28 cellular contexts compared by ENCODE assay signal in genomic region chr13:38325426-38325825, GRCh38.
"Had no signal": no experiment of that assay in that cellular context is flagged by ENCODE, and none has a peak within 500 bp of the region (broad histone marks: within the 10 kb centered on the region; RNA-seq: fewer than 3 reads in every experiment).

No MANE protein-coding gene starts in this region.

- H3K36me3 ChIP-seq: stomach, suprapubic skin, thoracic aorta, thyroid gland, tibial nerve, transverse colon, upper lobe of left lung, upper lobe of right lung, uterus, vagina had no signal

- H3K9me3 Mint-ChIP-seq: stimulated activated effector memory CD8-positive, alpha-beta T cell treated with anti-CD3 and anti-CD28 coated beads, Interleukin-12 subunit alpha, Interleukin-12 subunit beta, amount 100 ng/mL, for 72 hours; stimulated activated memory B cell treated with anti-CD40 and anti-IgM and Interleukin-4, amounts not matched to agents 10 μg/mL and 1 μg/mL and 100 μg/mL, for 72 hours; stimulated activated naive CD8-positive, alpha-beta T cell treated with anti-CD3 and anti-CD28 coated beads, Interleukin-15, amount 100 ng/mL, for 72 hours; stimulated activated naive CD8-positive, alpha-beta T cell treated with anti-CD3 and anti-CD28 coated beads, Interleukin-15, Interleukin-2, amounts not matched to agents 100 ng/mL and 50 ng/mL, for 24 hours; type B pancreatic cell had no signal

- H3K4me3 ChIP-seq: stomach, suprapubic skin, testis, thoracic aorta, thyroid gland, tibial artery, tibial nerve, transverse colon, upper lobe of left lung, upper lobe of right lung, uterus, vagina had no signal

- ATAC-seq: stimulated activated effector memory CD8-positive, alpha-beta T cell treated with anti-CD3 and anti-CD28 coated beads, Interleukin-12 subunit alpha, Interleukin-12 subunit beta, amount 100 ng/mL, for 72 hours; stimulated activated memory B cell treated with anti-CD40 and anti-IgM and Interleukin-4, amounts not matched to agents 10 μg/mL and 1 μg/mL and 100 μg/mL, for 72 hours; stimulated activated naive B cell treated with anti-CD40 and anti-IgM and Interleukin-4, amounts not matched to agents 10 μg/mL and 1 μg/mL and 100 μg/mL, for 72 hours; stimulated activated naive CD8-positive, alpha-beta T cell treated with anti-CD3 and anti-CD28 coated beads, Interleukin-15, amount 100 ng/mL, for 72 hours; stimulated activated naive CD8-positive, alpha-beta T cell treated with anti-CD3 and anti-CD28 coated beads, Interleukin-15, Interleukin-2, amounts not matched to agents 100 U/mL and 50 U/mL, for 24 hours; upper lobe of right lung had no signal

- H3K9me3 ChIP-seq: stomach, testis, thoracic aorta, thyroid gland, transverse colon, upper lobe of left lung, upper lobe of right lung, uterus, vagina had no signal

- H3K27me3 Mint-ChIP-seq: stimulated activated memory B cell treated with anti-CD40 and anti-IgM and Interleukin-4, amounts not matched to agents 10 μg/mL and 1 μg/mL and 100 μg/mL, for 72 hours; type B pancreatic cell had no signal

- H3K27ac ChIP-seq: stomach, suprapubic skin, testis, thoracic aorta, thyroid gland, tibial artery, tibial nerve, transverse colon, upper lobe of left lung, upper lobe of right lung, uterus, vagina had no signal

- H3K27ac Mint-ChIP-seq: stimulated activated effector memory CD8-positive, alpha-beta T cell treated with anti-CD3 and anti-CD28 coated beads, Interleukin-12 subunit alpha, Interleukin-12 subunit beta, amount 100 ng/mL, for 72 hours; stimulated activated memory B cell treated with anti-CD40 and anti-IgM and Interleukin-4, amounts not matched to agents 10 μg/mL and 1 μg/mL and 100 μg/mL, for 72 hours; stimulated activated naive B cell treated with anti-CD40 and anti-IgM and Interleukin-4, amounts not matched to agents 10 μg/mL and 1 μg/mL and 100 μg/mL, for 72 hours; stimulated activated naive CD8-positive, alpha-beta T cell treated with anti-CD3 and anti-CD28 coated beads, Interleukin-15, amount 100 ng/mL, for 72 hours; stimulated activated naive CD8-positive, alpha-beta T cell treated with anti-CD3 and anti-CD28 coated beads, Interleukin-15, Interleukin-2, amounts not matched to agents 100 ng/mL and 50 ng/mL, for 24 hours; type B pancreatic cell had no signal

- H3K4me3 Mint-ChIP-seq: stimulated activated effector memory CD8-positive, alpha-beta T cell treated with anti-CD3 and anti-CD28 coated beads, Interleukin-12 subunit alpha, Interleukin-12 subunit beta, amount 100 ng/mL, for 72 hours; stimulated activated memory B cell treated with anti-CD40 and anti-IgM and Interleukin-4, amounts not matched to agents 10 μg/mL and 1 μg/mL and 100 μg/mL, for 72 hours; stimulated activated naive B cell treated with anti-CD40 and anti-IgM and Interleukin-4, amounts not matched to agents 10 μg/mL and 1 μg/mL and 100 μg/mL, for 72 hours; stimulated activated naive CD8-positive, alpha-beta T cell treated with anti-CD3 and anti-CD28 coated beads, Interleukin-15, amount 100 ng/mL, for 72 hours; stimulated activated naive CD8-positive, alpha-beta T cell treated with anti-CD3 and anti-CD28 coated beads, Interleukin-15, Interleukin-2, amounts not matched to agents 100 ng/mL and 50 ng/mL, for 24 hours; type B pancreatic cell had no signal

- H3K4me1 Mint-ChIP-seq: stimulated activated effector memory CD8-positive, alpha-beta T cell treated with anti-CD3 and anti-CD28 coated beads, Interleukin-12 subunit alpha, Interleukin-12 subunit beta, amount 100 ng/mL, for 72 hours; stimulated activated memory B cell treated with anti-CD40 and anti-IgM and Interleukin-4, amounts not matched to agents 10 μg/mL and 1 μg/mL and 100 μg/mL, for 72 hours; stimulated activated naive B cell treated with anti-CD40 and anti-IgM and Interleukin-4, amounts not matched to agents 10 μg/mL and 1 μg/mL and 100 μg/mL, for 72 hours; stimulated activated naive CD8-positive, alpha-beta T cell treated with anti-CD3 and anti-CD28 coated beads, Interleukin-15, amount 100 ng/mL, for 72 hours had no signal

- H3K36me3 Mint-ChIP-seq: stimulated activated effector memory CD8-positive, alpha-beta T cell treated with anti-CD3 and anti-CD28 coated beads, Interleukin-12 subunit alpha, Interleukin-12 subunit beta, amount 100 ng/mL, for 72 hours; stimulated activated memory B cell treated with anti-CD40 and anti-IgM and Interleukin-4, amounts not matched to agents 10 μg/mL and 1 μg/mL and 100 μg/mL, for 72 hours; stimulated activated naive B cell treated with anti-CD40 and anti-IgM and Interleukin-4, amounts not matched to agents 10 μg/mL and 1 μg/mL and 100 μg/mL, for 72 hours; type B pancreatic cell had no signal

- H3K27me3 ChIP-seq: stomach, suprapubic skin, testis, thyroid gland, tibial artery, tibial nerve, transverse colon, upper lobe of left lung, upper lobe of right lung, uterus, vagina had no signal

- DNase-seq: stimulated activated CD4-positive, alpha-beta T cell treated with anti-CD3 and anti-CD28 coated beads, Interleukin-2, amount 100 ng/mL, for 48 hours; stimulated activated CD4-positive, alpha-beta T cell treated with anti-CD3 and anti-CD28 coated beads, Interleukin-4, amount 100 ng/mL, for 1 hour; stimulated activated CD4-positive, alpha-beta T cell treated with anti-CD3 and anti-CD28 coated beads, Interleukin-4, amount 100 ng/mL, for 24 hours; stimulated activated CD4-positive, alpha-beta T cell treated with anti-CD3 and anti-CD28 coated beads, Interleukin-4, amount 100 ng/mL, for 4 hours; stimulated activated CD8-positive, alpha-beta memory T cell treated with anti-CD3 and anti-CD28 coated beads, Interleukin-4, amount 100 ng/mL, for 48 hours; stimulated activated naive B cell treated with anti-CD40 and anti-IgM and Interleukin-4, amounts not matched to agents 10 μg/mL and 1 μg/mL and 100 μg/mL, for 72 hours; stimulated activated naive CD4-positive, alpha-beta T cell; stimulated activated naive CD4-positive, alpha-beta T cell treated with Interleukin-2 at 50 U/mL for 16 hours; stimulated activated naive CD8-positive, alpha-beta T cell treated with anti-CD3 and anti-CD28 coated beads, Interleukin-15, amount 100 ng/mL, for 72 hours; stimulated activated naive CD8-positive, alpha-beta T cell treated with anti-CD3 and anti-CD28 coated beads, Interleukin-15, Interleukin-2, amounts not matched to agents 100 U/mL and 50 U/mL, for 24 hours; stomach; substantia nigra; testis; thyroid gland; tibial artery; transverse colon; trophoblast cell; upper lobe of left lung; upper lobe of right lung; uterus had no signal

- H3K4me1 ChIP-seq: stomach, suprapubic skin, testis, thyroid gland, tibial artery, tibial nerve, transverse colon, upper lobe of left lung, upper lobe of right lung, uterus, vagina had no signal
